In the genomic region with DNA sequence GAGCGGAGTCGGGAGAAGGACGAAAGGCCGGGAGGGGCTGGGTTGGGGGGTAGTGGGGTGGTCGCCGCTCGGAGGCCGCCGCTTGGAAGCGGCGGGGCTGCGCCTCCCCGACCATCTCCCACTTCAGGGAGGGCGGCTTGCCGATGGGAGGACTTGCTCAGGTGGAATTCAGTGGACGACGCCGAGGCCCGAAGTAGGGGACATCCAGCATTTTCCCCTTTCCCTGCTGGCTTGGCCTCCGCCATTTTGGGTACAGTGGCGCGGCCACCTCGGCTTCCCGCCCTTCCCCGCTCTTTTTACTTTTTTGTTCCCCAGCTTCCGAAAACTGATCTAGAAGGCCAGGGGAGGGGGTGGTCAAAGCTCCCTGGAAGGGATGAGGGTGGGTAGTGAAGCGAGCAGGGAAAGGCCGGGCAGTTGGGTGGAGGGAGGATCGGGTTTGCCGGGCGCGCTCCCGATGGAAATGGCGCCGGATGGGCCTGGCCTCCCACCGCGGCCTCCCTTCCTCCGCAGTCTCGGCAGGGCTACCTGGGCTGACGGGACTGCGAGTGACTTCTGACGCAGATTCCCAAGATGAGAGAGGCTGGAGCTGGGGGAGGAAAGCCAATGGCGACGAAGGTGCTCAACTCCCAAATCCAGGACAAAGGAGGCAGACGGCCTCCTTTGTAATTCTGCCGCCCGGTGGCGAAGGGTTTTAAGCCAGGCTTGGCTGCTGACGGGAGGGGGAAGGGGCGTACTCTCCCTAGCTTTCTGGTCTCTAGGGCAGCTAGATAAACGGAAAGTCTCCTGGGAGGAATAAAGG, we compare ENCODE assay signal across 1 cellular context.
TF ChIP-seq lines count a peak whose summit lies in the region.

A gene (minus strand): TSS at position 670 of the 799 bp plus-strand sequence. CDS start 26,084 bp downstream, outside the sequence.

TF ChIP-seq in K562, 482 proteins besides CTCF, POLR2A, EP300 and RAD21 (continued from another document and continues in another):
- TF ChIP-seq, protein P1, sequence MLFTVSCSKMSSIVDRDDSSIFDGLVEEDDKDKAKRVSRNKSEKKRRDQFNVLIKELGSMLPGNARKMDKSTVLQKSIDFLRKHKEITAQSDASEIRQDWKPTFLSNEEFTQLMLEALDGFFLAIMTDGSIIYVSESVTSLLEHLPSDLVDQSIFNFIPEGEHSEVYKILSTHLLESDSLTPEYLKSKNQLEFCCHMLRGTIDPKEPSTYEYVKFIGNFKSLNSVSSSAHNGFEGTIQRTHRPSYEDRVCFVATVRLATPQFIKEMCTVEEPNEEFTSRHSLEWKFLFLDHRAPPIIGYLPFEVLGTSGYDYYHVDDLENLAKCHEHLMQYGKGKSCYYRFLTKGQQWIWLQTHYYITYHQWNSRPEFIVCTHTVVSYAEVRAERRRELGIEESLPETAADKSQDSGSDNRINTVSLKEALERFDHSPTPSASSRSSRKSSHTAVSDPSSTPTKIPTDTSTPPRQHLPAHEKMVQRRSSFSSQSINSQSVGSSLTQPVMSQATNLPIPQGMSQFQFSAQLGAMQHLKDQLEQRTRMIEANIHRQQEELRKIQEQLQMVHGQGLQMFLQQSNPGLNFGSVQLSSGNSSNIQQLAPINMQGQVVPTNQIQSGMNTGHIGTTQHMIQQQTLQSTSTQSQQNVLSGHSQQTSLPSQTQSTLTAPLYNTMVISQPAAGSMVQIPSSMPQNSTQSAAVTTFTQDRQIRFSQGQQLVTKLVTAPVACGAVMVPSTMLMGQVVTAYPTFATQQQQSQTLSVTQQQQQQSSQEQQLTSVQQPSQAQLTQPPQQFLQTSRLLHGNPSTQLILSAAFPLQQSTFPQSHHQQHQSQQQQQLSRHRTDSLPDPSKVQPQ (CRISPR knock-in tag; IDR thresholded peaks at IDR 0.05; ENCODE audit: borderline replicate concordance) = 0 out of 2 replicates have a peak, but pooled peaks have one; percentile 14
- TF ChIP-seq ARID2 (IDR thresholded peaks at IDR 0.05) (no peak; the same call in 1 of the 2 replicates), STAT5A (IDR thresholded peaks at IDR 0.05; ENCODE audit: borderline replicate concordance, low read length) (no peak; the same call in 1 of the 2 replicates), ZFP36 (IDR thresholded peaks at IDR 0.05; ENCODE audit: low read depth, low read length, partially characterized antibody) (no peak), SUPT5H (IDR thresholded peaks at IDR 0.05) (peak; percentile 68), ZNF586 (CRISPR knock-in tag; conservative IDR thresholded peaks at IDR 0.05) (no peak; the same call in 1 of the 2 replicates), ZNF766 (CRISPR knock-in tag; conservative IDR thresholded peaks at IDR 0.05) (no peak), NR1H2 (CRISPR knock-in tag; IDR thresholded peaks at IDR 0.05) (peak; percentile 4; the same call in 1 of the 2 replicates), MCM5 (IDR thresholded peaks at IDR 0.05; ENCODE audit: low read depth) (no peak), NCOA2 (IDR thresholded peaks at IDR 0.05; ENCODE audit: partially characterized antibody in 2 of 2) (no peak), ZNF197 (CRISPR knock-in tag; IDR thresholded peaks at IDR 0.05; ENCODE audit: low read depth) (no peak), NFATC3 (IDR thresholded peaks at IDR 0.05) (no peak), NR3C1 (CRISPR knock-in tag; IDR thresholded peaks at IDR 0.05) (no peak), POLR2G (IDR thresholded peaks at IDR 0.05; ENCODE audit: low read depth, low read length) (peak; percentile 84), HDAC2 (IDR thresholded peaks at IDR 0.05) (peak; percentile 84; the same call in 1 of the 2 replicates), ZNF174 (CRISPR knock-in tag; IDR thresholded peaks at IDR 0.05) (no peak), CBX1 (IDR thresholded peaks at IDR 0.05; ENCODE audit: low read depth) (peak; percentile 82; the same call in 1 of the 2 replicates), ZNF121 (CRISPR knock-in tag; conservative IDR thresholded peaks at IDR 0.05) (no peak), CHD2 (IDR thresholded peaks at IDR 0.05; ENCODE audit: low read depth, low read length) (peak; percentile 14; the same call in 1 of the 2 replicates), MCM7 (IDR thresholded peaks at IDR 0.05) (no peak), ZNF589 (CRISPR knock-in tag; IDR thresholded peaks at IDR 0.05; ENCODE audit: low read depth) (peak; percentile 70; the same call in 1 of the 2 replicates), POU5F1 (IDR thresholded peaks at IDR 0.05; ENCODE audit: borderline replicate concordance, low read depth, low read length, partially characterized antibody) (no peak), TRIM24 (IDR thresholded peaks at IDR 0.05) (peak in 1 of 2 experiments; percentile 23; a peak in 2 of 4 replicates), KHSRP (IDR thresholded peaks at IDR 0.05) (no peak), ZNF24 (IDR thresholded peaks at IDR 0.05) (peak; percentile 80), ERF (CRISPR knock-in tag; IDR thresholded peaks at IDR 0.05) (no peak; the same call in 1 of the 2 replicates), NFE2L1 (tag; IDR thresholded peaks at IDR 0.05; ENCODE audit: borderline replicate concordance, low read depth) (no peak), TCFL5 (CRISPR knock-in tag; conservative IDR thresholded peaks at IDR 0.05) (no peak), FOXK1 (CRISPR knock-in tag; IDR thresholded peaks at IDR 0.05; ENCODE audit: borderline replicate concordance) (peak; percentile 19), BCL6 (CRISPR knock-in tag; IDR thresholded peaks at IDR 0.05) (no peak), HOXB6 (CRISPR knock-in tag; IDR thresholded peaks at IDR 0.05; ENCODE audit: borderline replicate concordance) (no peak), ZBED1 (IDR thresholded peaks at IDR 0.05) (no peak), MYNN (IDR thresholded peaks at IDR 0.05) (no peak; the same call in 1 of the 2 replicates), MYNN (CRISPR knock-in tag; IDR thresholded peaks at IDR 0.05) (no peak), SETDB1 (IDR thresholded peaks at IDR 0.05; ENCODE audit: low read length) (no peak)
- TF ChIP-seq, protein P2, sequence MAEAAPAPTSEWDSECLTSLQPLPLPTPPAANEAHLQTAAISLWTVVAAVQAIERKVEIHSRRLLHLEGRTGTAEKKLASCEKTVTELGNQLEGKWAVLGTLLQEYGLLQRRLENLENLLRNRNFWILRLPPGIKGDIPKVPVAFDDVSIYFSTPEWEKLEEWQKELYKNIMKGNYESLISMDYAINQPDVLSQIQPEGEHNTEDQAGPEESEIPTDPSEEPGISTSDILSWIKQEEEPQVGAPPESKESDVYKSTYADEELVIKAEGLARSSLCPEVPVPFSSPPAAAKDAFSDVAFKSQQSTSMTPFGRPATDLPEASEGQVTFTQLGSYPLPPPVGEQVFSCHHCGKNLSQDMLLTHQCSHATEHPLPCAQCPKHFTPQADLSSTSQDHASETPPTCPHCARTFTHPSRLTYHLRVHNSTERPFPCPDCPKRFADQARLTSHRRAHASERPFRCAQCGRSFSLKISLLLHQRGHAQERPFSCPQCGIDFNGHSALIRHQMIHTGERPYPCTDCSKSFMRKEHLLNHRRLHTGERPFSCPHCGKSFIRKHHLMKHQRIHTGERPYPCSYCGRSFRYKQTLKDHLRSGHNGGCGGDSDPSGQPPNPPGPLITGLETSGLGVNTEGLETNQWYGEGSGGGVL (CRISPR knock-in tag; IDR thresholded peaks at IDR 0.05) = no peak
- TF ChIP-seq, protein P3, sequence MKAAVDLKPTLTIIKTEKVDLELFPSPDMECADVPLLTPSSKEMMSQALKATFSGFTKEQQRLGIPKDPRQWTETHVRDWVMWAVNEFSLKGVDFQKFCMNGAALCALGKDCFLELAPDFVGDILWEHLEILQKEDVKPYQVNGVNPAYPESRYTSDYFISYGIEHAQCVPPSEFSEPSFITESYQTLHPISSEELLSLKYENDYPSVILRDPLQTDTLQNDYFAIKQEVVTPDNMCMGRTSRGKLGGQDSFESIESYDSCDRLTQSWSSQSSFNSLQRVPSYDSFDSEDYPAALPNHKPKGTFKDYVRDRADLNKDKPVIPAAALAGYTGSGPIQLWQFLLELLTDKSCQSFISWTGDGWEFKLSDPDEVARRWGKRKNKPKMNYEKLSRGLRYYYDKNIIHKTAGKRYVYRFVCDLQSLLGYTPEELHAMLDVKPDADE (conservative IDR thresholded peaks at IDR 0.05; ENCODE audit: control insufficient read depth, low read depth, low read length) = no peak
- TF ChIP-seq, protein P4, sequence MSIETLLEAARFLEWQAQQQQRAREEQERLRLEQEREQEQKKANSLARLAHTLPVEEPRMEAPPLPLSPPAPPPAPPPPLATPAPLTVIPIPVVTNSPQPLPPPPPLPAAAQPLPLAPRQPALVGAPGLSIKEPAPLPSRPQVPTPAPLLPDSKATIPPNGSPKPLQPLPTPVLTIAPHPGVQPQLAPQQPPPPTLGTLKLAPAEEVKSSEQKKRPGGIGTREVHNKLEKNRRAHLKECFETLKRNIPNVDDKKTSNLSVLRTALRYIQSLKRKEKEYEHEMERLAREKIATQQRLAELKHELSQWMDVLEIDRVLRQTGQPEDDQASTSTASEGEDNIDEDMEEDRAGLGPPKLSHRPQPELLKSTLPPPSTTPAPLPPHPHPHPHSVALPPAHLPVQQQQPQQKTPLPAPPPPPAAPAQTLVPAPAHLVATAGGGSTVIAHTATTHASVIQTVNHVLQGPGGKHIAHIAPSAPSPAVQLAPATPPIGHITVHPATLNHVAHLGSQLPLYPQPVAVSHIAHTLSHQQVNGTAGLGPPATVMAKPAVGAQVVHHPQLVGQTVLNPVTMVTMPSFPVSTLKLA (conservative IDR thresholded peaks at IDR 0.05) = no peak; a peak in 2 of 4 replicates
- TF ChIP-seq, protein P5, sequence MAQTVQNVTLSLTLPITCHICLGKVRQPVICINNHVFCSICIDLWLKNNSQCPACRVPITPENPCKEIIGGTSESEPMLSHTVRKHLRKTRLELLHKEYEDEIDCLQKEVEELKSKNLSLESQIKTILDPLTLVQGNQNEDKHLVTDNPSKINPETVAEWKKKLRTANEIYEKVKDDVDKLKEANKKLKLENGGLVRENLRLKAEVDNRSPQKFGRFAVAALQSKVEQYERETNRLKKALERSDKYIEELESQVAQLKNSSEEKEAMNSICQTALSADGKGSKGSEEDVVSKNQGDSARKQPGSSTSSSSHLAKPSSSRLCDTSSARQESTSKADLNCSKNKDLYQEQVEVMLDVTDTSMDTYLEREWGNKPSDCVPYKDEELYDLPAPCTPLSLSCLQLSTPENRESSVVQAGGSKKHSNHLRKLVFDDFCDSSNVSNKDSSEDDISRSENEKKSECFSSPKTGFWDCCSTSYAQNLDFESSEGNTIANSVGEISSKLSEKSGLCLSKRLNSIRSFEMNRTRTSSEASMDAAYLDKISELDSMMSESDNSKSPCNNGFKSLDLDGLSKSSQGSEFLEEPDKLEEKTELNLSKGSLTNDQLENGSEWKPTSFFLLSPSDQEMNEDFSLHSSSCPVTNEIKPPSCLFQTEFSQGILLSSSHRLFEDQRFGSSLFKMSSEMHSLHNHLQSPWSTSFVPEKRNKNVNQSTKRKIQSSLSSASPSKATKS (CRISPR knock-in tag; IDR thresholded peaks at IDR 0.05) = no peak
- TF ChIP-seq, protein P6, sequence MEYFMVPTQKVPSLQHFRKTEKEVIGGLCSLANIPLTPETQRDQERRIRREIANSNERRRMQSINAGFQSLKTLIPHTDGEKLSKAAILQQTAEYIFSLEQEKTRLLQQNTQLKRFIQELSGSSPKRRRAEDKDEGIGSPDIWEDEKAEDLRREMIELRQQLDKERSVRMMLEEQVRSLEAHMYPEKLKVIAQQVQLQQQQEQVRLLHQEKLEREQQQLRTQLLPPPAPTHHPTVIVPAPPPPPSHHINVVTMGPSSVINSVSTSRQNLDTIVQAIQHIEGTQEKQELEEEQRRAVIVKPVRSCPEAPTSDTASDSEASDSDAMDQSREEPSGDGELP (CRISPR knock-in tag; IDR thresholded peaks at IDR 0.05; ENCODE audit: borderline replicate concordance) = peak; percentile 60
- TF ChIP-seq, protein P7, sequence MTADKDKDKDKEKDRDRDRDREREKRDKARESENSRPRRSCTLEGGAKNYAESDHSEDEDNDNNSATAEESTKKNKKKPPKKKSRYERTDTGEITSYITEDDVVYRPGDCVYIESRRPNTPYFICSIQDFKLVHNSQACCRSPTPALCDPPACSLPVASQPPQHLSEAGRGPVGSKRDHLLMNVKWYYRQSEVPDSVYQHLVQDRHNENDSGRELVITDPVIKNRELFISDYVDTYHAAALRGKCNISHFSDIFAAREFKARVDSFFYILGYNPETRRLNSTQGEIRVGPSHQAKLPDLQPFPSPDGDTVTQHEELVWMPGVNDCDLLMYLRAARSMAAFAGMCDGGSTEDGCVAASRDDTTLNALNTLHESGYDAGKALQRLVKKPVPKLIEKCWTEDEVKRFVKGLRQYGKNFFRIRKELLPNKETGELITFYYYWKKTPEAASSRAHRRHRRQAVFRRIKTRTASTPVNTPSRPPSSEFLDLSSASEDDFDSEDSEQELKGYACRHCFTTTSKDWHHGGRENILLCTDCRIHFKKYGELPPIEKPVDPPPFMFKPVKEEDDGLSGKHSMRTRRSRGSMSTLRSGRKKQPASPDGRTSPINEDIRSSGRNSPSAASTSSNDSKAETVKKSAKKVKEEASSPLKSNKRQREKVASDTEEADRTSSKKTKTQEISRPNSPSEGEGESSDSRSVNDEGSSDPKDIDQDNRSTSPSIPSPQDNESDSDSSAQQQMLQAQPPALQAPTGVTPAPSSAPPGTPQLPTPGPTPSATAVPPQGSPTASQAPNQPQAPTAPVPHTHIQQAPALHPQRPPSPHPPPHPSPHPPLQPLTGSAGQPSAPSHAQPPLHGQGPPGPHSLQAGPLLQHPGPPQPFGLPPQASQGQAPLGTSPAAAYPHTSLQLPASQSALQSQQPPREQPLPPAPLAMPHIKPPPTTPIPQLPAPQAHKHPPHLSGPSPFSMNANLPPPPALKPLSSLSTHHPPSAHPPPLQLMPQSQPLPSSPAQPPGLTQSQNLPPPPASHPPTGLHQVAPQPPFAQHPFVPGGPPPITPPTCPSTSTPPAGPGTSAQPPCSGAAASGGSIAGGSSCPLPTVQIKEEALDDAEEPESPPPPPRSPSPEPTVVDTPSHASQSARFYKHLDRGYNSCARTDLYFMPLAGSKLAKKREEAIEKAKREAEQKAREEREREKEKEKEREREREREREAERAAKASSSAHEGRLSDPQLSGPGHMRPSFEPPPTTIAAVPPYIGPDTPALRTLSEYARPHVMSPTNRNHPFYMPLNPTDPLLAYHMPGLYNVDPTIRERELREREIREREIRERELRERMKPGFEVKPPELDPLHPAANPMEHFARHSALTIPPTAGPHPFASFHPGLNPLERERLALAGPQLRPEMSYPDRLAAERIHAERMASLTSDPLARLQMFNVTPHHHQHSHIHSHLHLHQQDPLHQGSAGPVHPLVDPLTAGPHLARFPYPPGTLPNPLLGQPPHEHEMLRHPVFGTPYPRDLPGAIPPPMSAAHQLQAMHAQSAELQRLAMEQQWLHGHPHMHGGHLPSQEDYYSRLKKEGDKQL (CRISPR knock-in tag; IDR thresholded peaks at IDR 0.05; ENCODE audit: borderline replicate concordance) = peak; percentile 70; the same call in 1 of the 2 replicates
